In genomic region chr19:18437481-18438330, GRCh38 we compare ENCODE assay signal across 1 cellular context.
TF ChIP-seq lines count a peak whose summit lies in the region.

Gene ISYNA1 (minus strand): TSS chr19:18438133. CDS start chr19:18437979, 154 bp downstream.

TF ChIP-seq in K562, 482 proteins besides CTCF, POLR2A, EP300 and RAD21 (continued from another document and continues in another):
- TF ChIP-seq RERE (CRISPR knock-in tag; IDR thresholded peaks at IDR 0.05; ENCODE audit: borderline replicate concordance) (no peak), CBX1 (IDR thresholded peaks at IDR 0.05; ENCODE audit: low read depth) (peak; percentile 51; the same call in 1 of the 2 replicates), ZNF592 (IDR thresholded peaks at IDR 0.05) (0 out of 2 replicates have a peak, but pooled peaks have one; percentile 19), ZNF395 (CRISPR knock-in tag; IDR thresholded peaks at IDR 0.05) (0 out of 2 replicates have a peak, but pooled peaks have one; percentile 19), ZNF583 (CRISPR knock-in tag; IDR thresholded peaks at IDR 0.05) (0 out of 2 replicates have a peak, but pooled peaks have one; percentile 33), KDM5B (IDR thresholded peaks at IDR 0.05; ENCODE audit: insufficient replicate concordance, low read depth, low read length) (peak; percentile 66), HDAC1 (IDR thresholded peaks at IDR 0.05) (peak in 1 of 2 experiments; percentile 89; a peak in 2 of 4 replicates), ETV6 (IDR thresholded peaks at IDR 0.05; ENCODE audit: borderline replicate concordance in 1 of 2, low read depth in 2 of 2, low read length in 1 of 2) (no peak), ETV6 (CRISPR knock-in tag; IDR thresholded peaks at IDR 0.05; ENCODE audit: borderline replicate concordance) (no peak), BHLHE40 (IDR thresholded peaks at IDR 0.05; ENCODE audit: low read length) (peak; percentile 67), NFYB (IDR thresholded peaks at IDR 0.05; ENCODE audit: extremely low read depth, insufficient read length) (peak; percentile 31), KLF13 (tag; IDR thresholded peaks at IDR 0.05; ENCODE audit: borderline replicate concordance, low read depth) (0 out of 2 replicates have a peak, but pooled peaks have one; percentile 23), NR4A1 (CRISPR knock-in tag; IDR thresholded peaks at IDR 0.05) (0 out of 2 replicates have a peak, but pooled peaks have one; percentile 21), NR4A1 (tag; IDR thresholded peaks at IDR 0.05) (no peak), CCNT2 (IDR thresholded peaks at IDR 0.05; ENCODE audit: borderline replicate concordance, extremely low read depth, insufficient read length, low read depth, low read length) (peak; percentile 60), MBD2 (IDR thresholded peaks at IDR 0.05; ENCODE audit: borderline replicate concordance, low read depth) (0 out of 2 replicates have a peak, but pooled peaks have one; percentile 9), PCBP1 (IDR thresholded peaks at IDR 0.05; ENCODE audit: low read depth, low read length, poor library complexity, severe bottlenecking) (peak; percentile 55), RBBP5 (IDR thresholded peaks at IDR 0.05; ENCODE audit: borderline replicate concordance, insufficient read depth, low read length, poor library complexity, severe bottlenecking) (peak; percentile 11), ARID4B (CRISPR knock-in tag; IDR thresholded peaks at IDR 0.05) (peak; percentile 67)
- TF ChIP-seq, protein P1, sequence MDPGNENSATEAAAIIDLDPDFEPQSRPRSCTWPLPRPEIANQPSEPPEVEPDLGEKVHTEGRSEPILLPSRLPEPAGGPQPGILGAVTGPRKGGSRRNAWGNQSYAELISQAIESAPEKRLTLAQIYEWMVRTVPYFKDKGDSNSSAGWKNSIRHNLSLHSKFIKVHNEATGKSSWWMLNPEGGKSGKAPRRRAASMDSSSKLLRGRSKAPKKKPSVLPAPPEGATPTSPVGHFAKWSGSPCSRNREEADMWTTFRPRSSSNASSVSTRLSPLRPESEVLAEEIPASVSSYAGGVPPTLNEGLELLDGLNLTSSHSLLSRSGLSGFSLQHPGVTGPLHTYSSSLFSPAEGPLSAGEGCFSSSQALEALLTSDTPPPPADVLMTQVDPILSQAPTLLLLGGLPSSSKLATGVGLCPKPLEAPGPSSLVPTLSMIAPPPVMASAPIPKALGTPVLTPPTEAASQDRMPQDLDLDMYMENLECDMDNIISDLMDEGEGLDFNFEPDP (CRISPR knock-in tag; IDR thresholded peaks at IDR 0.05): peak; percentile 64; the same call in 1 of the 2 replicates
- TF ChIP-seq, protein P2, sequence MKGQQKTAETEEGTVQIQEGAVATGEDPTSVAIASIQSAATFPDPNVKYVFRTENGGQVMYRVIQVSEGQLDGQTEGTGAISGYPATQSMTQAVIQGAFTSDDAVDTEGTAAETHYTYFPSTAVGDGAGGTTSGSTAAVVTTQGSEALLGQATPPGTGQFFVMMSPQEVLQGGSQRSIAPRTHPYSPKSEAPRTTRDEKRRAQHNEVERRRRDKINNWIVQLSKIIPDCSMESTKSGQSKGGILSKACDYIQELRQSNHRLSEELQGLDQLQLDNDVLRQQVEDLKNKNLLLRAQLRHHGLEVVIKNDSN (CRISPR knock-in tag; IDR thresholded peaks at IDR 0.05): no peak; the same call in 1 of the 2 replicates
